35 cellular contexts compared by ENCODE assay signal in the genomic region with DNA sequence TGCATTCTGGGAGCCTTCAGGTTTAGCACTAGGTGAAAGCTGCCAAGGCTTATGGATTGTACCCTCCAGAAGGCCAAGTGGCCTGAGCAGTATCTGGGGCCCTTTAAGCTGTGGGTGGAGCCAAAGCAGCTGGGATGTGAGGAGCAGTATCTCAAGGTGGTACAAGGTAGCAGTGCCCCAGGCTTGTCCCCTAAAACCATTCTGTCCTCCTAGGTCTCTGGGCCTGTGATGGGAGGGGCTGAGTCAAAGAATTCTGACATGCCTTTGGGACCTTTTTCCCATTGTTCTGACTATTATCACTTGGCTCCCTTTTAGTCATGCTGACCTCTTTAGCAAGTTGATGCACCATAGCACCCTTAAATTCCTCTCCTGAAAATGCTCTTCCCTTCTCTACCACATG.
"Had no signal": no experiment of that assay in that cellular context is flagged by ENCODE, and none has a peak within 500 bp of the region (broad histone marks: within the 10 kb centered on the region; RNA-seq: fewer than 3 reads in every experiment).

No MANE protein-coding gene starts in this region.

- H3K27me3 ChIP-seq: MG63 had no signal

- H3K4me3 ChIP-seq: MG63 had no signal

- H3K36me3 ChIP-seq: MG63 had no signal

- H3K9me3 ChIP-seq: MG63 had no signal

- DNase-seq: Kasumi-1, MG63, MM.1S, MV-4-11, NCI-H1048, NCI-H1092, NCI-H1092 treated with DMSO at 0.1 percent for 48 hours, NCI-H1105, NCI-H1105 treated with DMSO at 0.1 percent for 48 hours, NCI-H1417, NCI-H1417 treated with DMSO at 0.1 percent for 48 hours, NCI-H1436, NCI-H1436 treated with DMSO at 0.1 percent for 48 hours, NCI-H146, NCI-H1694, NCI-H1694 treated with DMSO at 0.1 percent for 48 hours, NCI-H187, NCI-H187 treated with DMSO at 0.1 percent for 48 hours, NCI-H1930, NCI-H2029, NCI-H2029 treated with DMSO at 0.1 percent for 48 hours, NCI-H2081, NCI-H2081 treated with DMSO at 0.1 percent for 48 hours, NCI-H2107, NCI-H2171, NCI-H2171 treated with DMSO at 0.1 percent for 48 hours, NCI-H2227 treated with DMSO at 0.1 percent for 48 hours, NCI-H226, NCI-H345, NCI-H446, NCI-H446 treated with DMSO at 0.1 percent for 48 hours, NCI-H510A, NCI-H510A treated with DMSO at 0.1 percent for 48 hours, NCI-H524, NCI-H524 treated with DMSO at 0.1 percent for 48 hours had no signal
